ENCODE assay signal across 8 cellular contexts in the genomic region with DNA sequence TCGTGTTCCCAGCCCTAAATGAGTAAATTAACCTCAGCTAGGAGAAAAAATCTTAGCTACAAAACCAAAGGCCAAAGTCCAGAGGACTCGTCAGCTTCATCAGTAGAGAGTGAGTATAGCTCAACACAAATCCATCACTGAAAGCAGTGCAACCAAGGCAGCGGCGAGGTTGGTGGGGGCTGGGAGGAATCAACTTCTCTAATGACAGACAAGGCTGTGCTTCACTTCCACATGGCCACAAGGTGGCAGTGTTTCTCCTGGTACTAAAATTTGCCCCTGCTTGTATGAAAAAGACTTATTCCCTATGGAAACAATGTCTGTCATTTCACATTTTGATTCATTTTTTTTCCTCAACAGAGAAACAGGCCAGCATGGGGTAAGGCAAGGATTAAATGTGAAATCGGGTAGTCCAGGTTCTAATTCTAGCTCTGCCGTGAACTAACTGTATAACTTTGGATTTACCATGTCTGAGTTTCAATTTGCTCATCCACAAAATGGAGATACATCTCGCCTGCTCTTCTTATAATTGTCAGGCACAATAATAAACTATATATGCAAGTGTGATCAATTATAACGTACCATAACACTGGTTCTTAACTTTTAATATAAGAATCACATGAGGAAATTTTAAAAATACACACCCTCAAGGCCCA. TPM values are rescaled to one million over a fixed set of nuclear protein-coding genes. Genes with fewer than 3 reads are reported as not detected.
DNase-seq lines count a peak whose midpoint lies in the region; ATAC-seq and TF ChIP-seq lines count a peak whose summit lies in the region.

No MANE protein-coding gene starts in this region.

- DNase-seq in COLO668 (lab: John Stamatoyannopoulos, UW; ENCODE audit: unreplicated experiment), result peak; percentile 45
- peak; percentile 78 for DNase-seq in HT-29 (ENCODE audit: low spot score)
- DNase-seq in OCI-LY7 (ENCODE audit: low spot score), result peak; percentile 77
- DNase-seq in activated T-cell treated with anti-CD3 and anti-CD28 coated beads for 48 hours (ENCODE audit: low read depth), result peak; percentile 49
- peak; percentile 70 for DNase-seq in fibroblast of gingiva (ENCODE audit: low read depth)
- peak; percentile 76 for DNase-seq in natural killer cell treated with Interleukin-12 subunit alpha and Interleukin-12 subunit beta and Interleukin-15 and Interleukin-18, amount 100 ng/mL, for 72 hours (ENCODE audit: low spot score)
- DNase-seq in stimulated activated effector memory CD8-positive, alpha-beta T cell treated with anti-CD3 and anti-CD28 coated beads, Interleukin-12 subunit alpha, Interleukin-12 subunit beta, amount 100 ng/mL, for 72 hours (ENCODE audit: low spot score in 2 of 2), result peak; percentile 52 to 76

- no peaks in the 10 kb centered on the region for H3K79me2 ChIP-seq in OCI-LY7 (ENCODE audit: insufficient read depth, low read depth, low read length)

- no peaks in the 10 kb centered on the region for H4K20me1 ChIP-seq in OCI-LY7 (ENCODE audit: insufficient read depth, low read length)

- peak; percentile 94 for TF ChIP-seq CTCF in OCI-LY7 (conservative IDR thresholded peaks at IDR 0.05; ENCODE audit: low read length)

- H3K4me1 ChIP-seq in OCI-LY7 (ENCODE audit: insufficient read depth, low read length, poor library complexity, severe bottlenecking), result no peaks in the 10 kb centered on the region

- H3K36me3 Mint-ChIP-seq in natural killer cell treated with Interleukin-12 subunit alpha and Interleukin-12 subunit beta and Interleukin-15 and Interleukin-18, amount 100 ng/mL, for 72 hours, result peaks cover 3% of the 10 kb centered on the region
- H3K36me3 Mint-ChIP-seq in stimulated activated effector memory CD8-positive, alpha-beta T cell treated with anti-CD3 and anti-CD28 coated beads, Interleukin-12 subunit alpha, Interleukin-12 subunit beta, amount 100 ng/mL, for 72 hours, result peaks cover 13% of the 10 kb centered on the region

- no peaks in the 10 kb centered on the region for H3K9me3 Mint-ChIP-seq in natural killer cell treated with Interleukin-12 subunit alpha and Interleukin-12 subunit beta and Interleukin-15 and Interleukin-18, amount 100 ng/mL, for 72 hours
- H3K9me3 Mint-ChIP-seq in stimulated activated effector memory CD8-positive, alpha-beta T cell treated with anti-CD3 and anti-CD28 coated beads, Interleukin-12 subunit alpha, Interleukin-12 subunit beta, amount 100 ng/mL, for 72 hours, result no peaks in the 10 kb centered on the region

- no peaks in the 10 kb centered on the region for H3K9me3 ChIP-seq in OCI-LY7 (ENCODE audit: low read length)

- H3K4me3 Mint-ChIP-seq in natural killer cell treated with Interleukin-12 subunit alpha and Interleukin-12 subunit beta and Interleukin-15 and Interleukin-18, amount 100 ng/mL, for 72 hours, result no peak overlapping the region
- no peak overlapping the region for H3K4me3 Mint-ChIP-seq in stimulated activated effector memory CD8-positive, alpha-beta T cell treated with anti-CD3 and anti-CD28 coated beads, Interleukin-12 subunit alpha, Interleukin-12 subunit beta, amount 100 ng/mL, for 72 hours

- POLR2A ChIA-PET in OCI-LY7 (lab: Charles Lee), result interaction anchor here (0.7 to 1.4 kb wide), 4 partner anchors 20 to 841 kb away, joined by 3 to 5 read pairs (median 4); no protein-coding TSS in a partner anchor

- CTCF ChIA-PET in OCI-LY7 (lab: Charles Lee; ENCODE audit: unreplicated experiment), result interaction anchor here (0.6 to 1.0 kb wide), 4 partner anchors 177 to 202 kb away, joined by 3 to 4 read pairs (median 3); a partner anchor contains a TSS

- no peak overlapping the region for H2AFZ ChIP-seq in OCI-LY7 (ENCODE audit: low read length)

- intact Hi-C loops in OCI-LY7 (cut with micrococcal nuclease; ENCODE audit: unreplicated experiment), result loop anchor here (1.0 to 5.0 kb wide), 3 partner anchors 95 to 193 kb away; no protein-coding TSS in a partner anchor

- H3K4me1 Mint-ChIP-seq in natural killer cell treated with Interleukin-12 subunit alpha and Interleukin-12 subunit beta and Interleukin-15 and Interleukin-18, amount 100 ng/mL, for 72 hours (ENCODE audit: low read depth in 2 of 2), result peaks cover 23% of the 10 kb centered on the region in 2 donors
- H3K4me1 Mint-ChIP-seq in stimulated activated effector memory CD8-positive, alpha-beta T cell treated with anti-CD3 and anti-CD28 coated beads, Interleukin-12 subunit alpha, Interleukin-12 subunit beta, amount 100 ng/mL, for 72 hours, result peaks cover 35% of the 10 kb centered on the region

- no TSS peak for BruUV-seq in OCI-LY7 (replicated peaks; lab: Mats Ljungman, UMichigan)

- no peaks in the 10 kb centered on the region for H3K36me3 ChIP-seq in OCI-LY7 (ENCODE audit: insufficient read depth, low read length)

- no peak overlapping the region for H3K4me2 ChIP-seq in OCI-LY7 (ENCODE audit: low read length)

- no peak overlapping the region for H3K27ac Mint-ChIP-seq in natural killer cell treated with Interleukin-12 subunit alpha and Interleukin-12 subunit beta and Interleukin-15 and Interleukin-18, amount 100 ng/mL, for 72 hours
- H3K27ac Mint-ChIP-seq in stimulated activated effector memory CD8-positive, alpha-beta T cell treated with anti-CD3 and anti-CD28 coated beads, Interleukin-12 subunit alpha, Interleukin-12 subunit beta, amount 100 ng/mL, for 72 hours, result no peak overlapping the region

- H3K27me3 Mint-ChIP-seq in natural killer cell treated with Interleukin-12 subunit alpha and Interleukin-12 subunit beta and Interleukin-15 and Interleukin-18, amount 100 ng/mL, for 72 hours, result peaks cover 0 to 3% of the 10 kb centered on the region in 2 donors

- no peaks in the 10 kb centered on the region for H3K9me2 ChIP-seq in OCI-LY7 (ENCODE audit: insufficient read depth, low read length)

- H3K27ac ChIP-seq in OCI-LY7 (ENCODE audit: low read depth, low read length, poor library complexity, severe bottlenecking), result no peak overlapping the region

- no peak overlapping the region for H3K4me3 ChIP-seq in OCI-LY7 (ENCODE audit: low read depth, low read length, poor library complexity, severe bottlenecking)

- peak in 1 of 2 donors; percentile 67 for ATAC-seq in natural killer cell treated with Interleukin-12 subunit alpha and Interleukin-12 subunit beta and Interleukin-15 and Interleukin-18, amount 100 ng/mL, for 72 hours
- ATAC-seq in stimulated activated effector memory CD8-positive, alpha-beta T cell treated with anti-CD3 and anti-CD28 coated beads, Interleukin-12 subunit alpha, Interleukin-12 subunit beta, amount 100 ng/mL, for 72 hours, result peak; percentile 61
- ATAC-seq in GM21447 (IDR thresholded peaks at IDR 0.05; ENCODE audit: unreplicated experiment), result no peak

RNA-seq across cellular contexts. Expression of a gene that starts 39.3 kb away (rescaled TPM):
- 2.5 and 4.3 TPM in 2 replicates for total RNA-seq in HT-29 (2014; rRNA removed; shearing (Covaris generic))
- total RNA-seq in OCI-LY7 (2014; rRNA removed; shearing (Covaris generic)), result 7.7 and 10.1 TPM in 2 replicates
- total RNA-seq in OCI-LY7 (2022), result 19.2 and 21.0 TPM in 2 replicates
- total RNA-seq in natural killer cell treated with Interleukin-12 subunit alpha and Interleukin-12 subunit beta and Interleukin-15 and Interleukin-18, amount 100 ng/mL, for 72 hours, result 10 to 100 TPM; 48.3 to 73.0 TPM
